In the genomic region with DNA sequence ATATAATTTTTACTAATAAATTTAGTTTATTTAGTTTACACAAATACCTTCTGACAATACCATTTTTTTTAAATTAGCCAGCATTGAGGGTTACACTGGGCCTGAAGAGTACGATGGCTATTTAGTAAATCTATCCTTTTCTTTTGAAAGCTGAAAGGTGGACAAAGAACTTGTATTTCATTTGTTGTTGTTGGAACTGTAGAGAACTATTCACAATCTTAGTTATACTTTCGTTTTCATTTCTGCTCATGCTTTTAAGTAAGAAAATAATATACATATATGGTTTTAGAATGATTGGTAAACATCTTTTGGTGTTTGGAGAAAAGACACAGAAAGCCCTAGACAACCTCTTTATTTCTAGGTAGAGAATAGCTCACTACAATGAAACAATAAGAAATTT, we compare ENCODE assay signal across 18 cellular contexts.
"Had no signal": no experiment of that assay in that cellular context is flagged by ENCODE, and none has a peak within 500 bp of the region (broad histone marks: within the 10 kb centered on the region; RNA-seq: fewer than 3 reads in every experiment).

No MANE protein-coding gene starts in this region.

- H3K27me3 Mint-ChIP-seq: type B pancreatic cell had no signal

- FAIRE-seq: endometrium, small intestine, urothelium cell line had no signal

- H3K36me3 Mint-ChIP-seq: naive thymus-derived CD8-positive, alpha-beta T cell; type B pancreatic cell had no signal

- H3K27ac ChIP-seq: gastrocnemius medialis, neutrophil, right atrium auricular region, thyroid gland had no signal

- H3K27me3 ChIP-seq: gastrocnemius medialis, neutrophil, right atrium auricular region, thyroid gland had no signal

- H3K27ac Mint-ChIP-seq: naive thymus-derived CD8-positive, alpha-beta T cell; type B pancreatic cell had no signal

- H3K9me3 ChIP-seq: gastrocnemius medialis, mucosa of descending colon, neutrophil, right atrium auricular region, thyroid gland had no signal

- H3K4me3 Mint-ChIP-seq: naive thymus-derived CD8-positive, alpha-beta T cell; type B pancreatic cell had no signal

- ATAC-seq: esophagus mucosa; left lobe of liver; mucosa of descending colon; naive thymus-derived CD8-positive, alpha-beta T cell had no signal

- H3K4me3 ChIP-seq: gastrocnemius medialis, mucosa of descending colon, right atrium auricular region, thyroid gland had no signal

- H3K9me3 Mint-ChIP-seq: type B pancreatic cell had no signal

- H3K4me1 Mint-ChIP-seq: naive thymus-derived CD8-positive, alpha-beta T cell had no signal

- H3K4me1 ChIP-seq: right atrium auricular region, thyroid gland had no signal

- H3K36me3 ChIP-seq: gastrocnemius medialis, neutrophil, right atrium auricular region, thyroid gland had no signal

- DNase-seq: effector memory CD4-positive, alpha-beta T cell; glutamatergic neuron; islet precursor cell; mucosa of descending colon; naive thymus-derived CD8-positive, alpha-beta T cell; posterior cingulate gyrus; small intestine; stimulated activated CD4-positive, alpha-beta T cell treated with anti-CD3 and anti-CD28 coated beads, Interleukin-2, amount 100 ng/mL, for 48 hours; stimulated activated naive CD4-positive, alpha-beta T cell treated with Interleukin-2 at 50 U/mL for 16 hours; thyroid gland had no signal
